Comparison of ENCODE assay signal across 9 cellular contexts in the genomic region with DNA sequence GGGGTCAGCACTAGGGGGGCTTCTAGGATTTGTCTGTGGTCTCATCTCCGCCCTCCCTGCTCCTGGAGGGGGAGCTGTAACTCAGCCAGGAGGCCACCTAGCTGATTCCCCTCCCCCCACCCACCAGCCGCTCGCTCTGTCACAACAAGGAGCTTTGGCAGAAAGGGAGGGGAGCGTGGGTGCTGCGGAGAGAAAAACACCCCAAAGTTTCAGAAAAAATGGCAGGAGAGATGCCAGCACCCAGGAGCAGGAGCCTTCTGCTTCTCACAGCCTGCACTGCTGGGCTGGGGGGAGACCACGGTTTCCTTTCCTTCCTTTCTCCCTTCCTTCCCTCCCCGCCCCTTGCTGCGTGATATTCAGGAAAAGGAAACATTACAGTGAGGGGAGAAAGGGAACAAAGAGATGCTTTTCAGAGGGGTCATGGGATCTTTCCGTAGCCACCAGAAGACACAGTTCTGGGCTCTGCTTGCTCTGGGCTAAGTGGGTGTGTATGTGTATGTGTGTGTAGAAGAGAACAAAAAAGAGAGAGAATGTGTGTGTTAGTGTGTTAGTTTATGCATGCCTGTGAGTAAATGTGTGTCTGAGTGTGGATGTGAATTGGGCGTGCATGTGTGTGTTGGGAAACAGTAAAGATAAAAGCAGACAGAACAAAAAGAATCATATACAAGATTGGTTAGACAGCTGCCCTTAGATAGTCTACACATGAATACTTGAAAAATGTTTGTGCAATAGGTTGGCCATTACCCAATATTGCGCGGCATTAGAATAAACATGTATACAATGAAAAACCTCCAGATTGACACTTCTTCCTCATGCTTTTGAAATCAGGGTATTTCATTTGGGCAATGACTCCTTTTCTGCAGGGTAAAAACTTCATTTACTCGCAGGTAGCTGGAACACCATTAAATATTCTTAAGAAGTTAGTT. TPM values are rescaled to one million over a fixed set of nuclear protein-coding genes. Genes with fewer than 3 reads are reported as not detected.
A peak's percentile ranks its signal among the peaks of the same experiment; 100 is the strongest.
DNase-seq lines count a peak whose midpoint lies in the region; ATAC-seq, FAIRE-seq and TF ChIP-seq lines count a peak whose summit lies in the region.
"Had no signal": no experiment of that assay in that cellular context is flagged by ENCODE, and none has a peak within 500 bp of the region (broad histone marks: within the 10 kb centered on the region; RNA-seq: fewer than 3 reads in every experiment).

No MANE protein-coding gene starts in this region.

- no peaks in the 10 kb centered on the region for H3K79me2 ChIP-seq in HepG2 (ENCODE audit: insufficient read depth, low read length)

- no peaks in the 10 kb centered on the region for H3K9me3 Mint-ChIP-seq in activated T-cell treated with anti-CD3 and anti-CD28 coated beads, Interleukin-2, amount 50 U/mL, for 4 hours
- H3K9me3 Mint-ChIP-seq in chondrocyte (ENCODE audit: low read depth), result no peaks in the 10 kb centered on the region
- H3K9me3 Mint-ChIP-seq in CD4-positive, alpha-beta memory T cell, result no peaks in the 10 kb centered on the region
- H3K9me3 Mint-ChIP-seq: activated B cell treated with CpG ODN at 0.5 μM for 24 hours had no signal

- no peaks in the 10 kb centered on the region for H3K36me3 Mint-ChIP-seq in activated T-cell treated with anti-CD3 and anti-CD28 coated beads, Interleukin-2, amount 50 U/mL, for 4 hours (ENCODE audit: insufficient read depth)
- no peaks in the 10 kb centered on the region for H3K36me3 Mint-ChIP-seq in chondrocyte (ENCODE audit: low read depth)
- H3K36me3 Mint-ChIP-seq in CD4-positive, alpha-beta memory T cell, result no peaks in the 10 kb centered on the region

- intact Hi-C loops in HepG2 (cut with micrococcal nuclease; ENCODE audit: unreplicated experiment), result no loop called here
- intact Hi-C loops in CD4-positive, alpha-beta memory T cell (cut with micrococcal nuclease), result no loop called here

- 4% methylated on average over 13 of the region's 13 CpGs for WGBS in HepG2 (ENCODE audit: low lambda C conversion rate)
- 16 to 17% methylated on average over 11 to 13 of the region's 13 CpGs for whole genome bisulfite sequencing in upper lobe of left lung, 2 donors

- BruUV-seq in HepG2 (replicated peaks; lab: Mats Ljungman, UMichigan), result no TSS peak

- no peak overlapping the region for H2AFZ ChIP-seq in HepG2 (ENCODE audit: low read length)

- H3K36me3 ChIP-seq in HepG2 (replicated peaks in 1 of 2; ENCODE audit: control insufficient read depth in 1 of 2, insufficient read depth in 2 of 2, low read length in 2 of 2) (no peaks in the 10 kb centered on the region), upper lobe of left lung (no peaks in the 10 kb centered on the region)
- H3K36me3 ChIP-seq in CD4-positive, alpha-beta memory T cell (ENCODE audit: insufficient read depth, low read length), result no peaks in the 10 kb centered on the region

- peak; percentile 26 for TF ChIP-seq CTCF in chondrocyte (IDR thresholded peaks at IDR 0.05)
- peak; percentile 52 for TF ChIP-seq CTCF in HepG2 (CRISPR knock-in tag; IDR thresholded peaks at IDR 0.05)
- TF ChIP-seq CTCF in upper lobe of left lung (IDR thresholded peaks at IDR 0.05), result no peak

- H3K27me3 Mint-ChIP-seq in activated T-cell treated with anti-CD3 and anti-CD28 coated beads, Interleukin-2, amount 50 U/mL, for 4 hours (ENCODE audit: low read depth), result peaks cover 39% of the 10 kb centered on the region
- H3K27me3 Mint-ChIP-seq in chondrocyte (ENCODE audit: low read depth), result peaks cover 4% of the 10 kb centered on the region
- peaks cover 27 to 34% of the 10 kb centered on the region in 2 donors for H3K27me3 Mint-ChIP-seq in CD4-positive, alpha-beta memory T cell

- in situ Hi-C loops in HepG2 (cut with HindIII; ENCODE audit: extremely low pct_ligation_motif_present, low pct_unique_long_range_greater_than_20kb), result no loop called here

- peak overlapping the region; percentile 89 for H3K4me2 ChIP-seq in HepG2 (ENCODE audit: low read depth, low read length)

- no peak overlapping the region for H3K27ac ChIP-seq in HepG2 (ENCODE audit: extremely low read length, insufficient read depth, low read length)
- peak overlapping the region in 3 of 4 donors; percentile 5 to 64 (median 44) for H3K27ac ChIP-seq in upper lobe of left lung
- H3K27ac ChIP-seq in CD4-positive, alpha-beta memory T cell (ENCODE audit: low read depth, low read length), result no peak overlapping the region

- H3K9me3 ChIP-seq in HepG2 (ENCODE audit: low read length) (no peaks in the 10 kb centered on the region), upper lobe of left lung (no peaks in the 10 kb centered on the region)
- H3K9me3 ChIP-seq in CD4-positive, alpha-beta memory T cell (ENCODE audit: control insufficient read depth in 1 of 2, low read length in 2 of 2), result no peaks in the 10 kb centered on the region

- H3K4me3 ChIP-seq in HepG2 (replicated peaks in 1 of 3; ENCODE audit: insufficient read depth in 1 of 3, low read depth in 2 of 3, low read length in 3 of 3) (peak overlapping the region; percentile 28 to 70 (median 48); a peak in 5 of 6 replicates), upper lobe of left lung (peak overlapping the region; percentile 14 to 38 (median 30))
- no peak overlapping the region for H3K4me3 ChIP-seq in CD4-positive, alpha-beta memory T cell (ENCODE audit: low read length in 2 of 2)

- FAIRE-seq in HepG2 (lab: Jason Lieb, UNC), result no peak

- H3K27ac Mint-ChIP-seq in chondrocyte (ENCODE audit: unreplicated experiment), result no peak overlapping the region
- no peak overlapping the region for H3K27ac Mint-ChIP-seq in CD4-positive, alpha-beta memory T cell
- H3K27ac Mint-ChIP-seq: activated B cell treated with CpG ODN at 0.5 μM for 24 hours had no signal

- TF ChIP-seq RAD21 in HepG2 (CRISPR knock-in tag; IDR thresholded peaks at IDR 0.05), result no peak

- peaks cover 1 to 19% of the 10 kb centered on the region in 2 experiments; a peak in 2 of 5 replicates for H3K27me3 ChIP-seq in HepG2 (ENCODE audit: control insufficient read depth in 1 of 2, insufficient read depth in 2 of 2, low read length in 2 of 2)
- H3K27me3 ChIP-seq in upper lobe of left lung, result no peaks in the 10 kb centered on the region
- no peaks in the 10 kb centered on the region for H3K27me3 ChIP-seq in CD4-positive, alpha-beta memory T cell (ENCODE audit: insufficient read depth, low read length)

- POLR2A ChIA-PET in HepG2 (lab: Yijun Ruan, JAX), result interaction anchor here (0.6 to 1.6 kb wide), 2 partner anchors 36 to 1716 kb away, joined by 3 to 6 read pairs; a partner anchor contains a TSS
- POLR2A ChIA-PET in CD4-positive, alpha-beta memory T cell (lab: Charles Lee; ENCODE audit: partially characterized antibody), result no interaction called here

- H3K4me3 Mint-ChIP-seq in activated T-cell treated with anti-CD3 and anti-CD28 coated beads, Interleukin-2, amount 50 U/mL, for 4 hours, result no peak overlapping the region
- peak overlapping the region; percentile 31 for H3K4me3 Mint-ChIP-seq in chondrocyte (ENCODE audit: unreplicated experiment)
- peak overlapping the region in 3 of 8 donors; percentile 33 to 58 (median 40) for H3K4me3 Mint-ChIP-seq in CD4-positive, alpha-beta memory T cell
- H3K4me3 Mint-ChIP-seq: activated B cell treated with CpG ODN at 0.5 μM for 24 hours had no signal

- no peak for TF ChIP-seq POLR2A in HepG2 (IDR thresholded peaks at IDR 0.05; ENCODE audit: insufficient read depth in 1 of 2, low read depth in 2 of 2, low read length in 2 of 2)
- no peak for TF ChIP-seq POLR2A in upper lobe of left lung (IDR thresholded peaks at IDR 0.05)

- H3K4me1 Mint-ChIP-seq in activated T-cell treated with anti-CD3 and anti-CD28 coated beads, Interleukin-2, amount 50 U/mL, for 4 hours (ENCODE audit: low read depth), result peaks cover 11% of the 10 kb centered on the region
- H3K4me1 Mint-ChIP-seq in chondrocyte (ENCODE audit: low read depth), result peaks cover 28% of the 10 kb centered on the region
- H3K4me1 Mint-ChIP-seq in CD4-positive, alpha-beta memory T cell, result peaks cover 6 to 14% (median 9%) of the 10 kb centered on the region in 4 donors

- H4K20me1 ChIP-seq in HepG2 (ENCODE audit: insufficient read depth, low read length), result no peaks in the 10 kb centered on the region

- H3K4me1 ChIP-seq in HepG2 (ENCODE audit: insufficient read depth, low read length), result peaks cover 25% of the 10 kb centered on the region
- H3K4me1 ChIP-seq in upper lobe of left lung, result peaks cover 15 to 28% (median 22%) of the 10 kb centered on the region in 4 donors
- H3K4me1 ChIP-seq in CD4-positive, alpha-beta memory T cell (ENCODE audit: insufficient read depth, low read length), result peaks cover 10% of the 10 kb centered on the region

- DNase-seq in activated T-cell treated with anti-CD3 and anti-CD28 coated beads, Interleukin-2, amount 50 U/mL, for 4 hours, result no peak
- no peak for DNase-seq in activated T-cell treated with anti-CD3 and anti-CD28 coated beads, Interleukin-2, amount 50 U/mL, for 48 hours
- no peak for DNase-seq in chondrocyte (ENCODE audit: low spot score)
- no peak for DNase-seq in HepG2 (ENCODE audit: low spot score)
- DNase-seq in upper lobe of left lung, result no peak
- DNase-seq in T1000 (lab: John Stamatoyannopoulos, UW), result no peak
- no peak for DNase-seq in CD4-positive, alpha-beta memory T cell
- DNase-seq: activated B cell treated with CpG ODN at 0.5 μM for 24 hours had no signal

- CTCF ChIA-PET in HepG2 (lab: Yijun Ruan, JAX; ENCODE audit: low intra/inter-chr PET ratio, low total read pairs), result no interaction called here
- CTCF ChIA-PET in CD4-positive, alpha-beta memory T cell (lab: Charles Lee; ENCODE audit: partially characterized antibody), result no interaction called here

- peak overlapping the region; percentile 32; the same call in 1 of the 2 replicates for H3K9ac ChIP-seq in HepG2 (ENCODE audit: insufficient read depth, low read depth, low read length)

- TF ChIP-seq EP300 in HepG2 (IDR thresholded peaks at IDR 0.05; ENCODE audit: low read depth in 2 of 2, low read length in 2 of 2), result no peak
- TF ChIP-seq EP300 in HepG2 (CRISPR knock-in tag; IDR thresholded peaks at IDR 0.05; ENCODE audit: borderline replicate concordance), result no peak
- TF ChIP-seq EP300 in upper lobe of left lung (IDR thresholded peaks at IDR 0.05), result no peak

- ATAC-seq in activated T-cell treated with anti-CD3 and anti-CD28 coated beads, Interleukin-2, amount 50 U/mL, for 4 hours, result peak; percentile 30 to 48
- peak; percentile 58 for ATAC-seq in HepG2
- ATAC-seq in upper lobe of left lung (ENCODE audit: low FRiP score in 2 of 2), result peak in 1 of 2 donors; percentile 28
- no peak for ATAC-seq in GM18517 (IDR thresholded peaks at IDR 0.05; ENCODE audit: unreplicated experiment)

RNA-seq across cellular contexts. Expression of a gene that starts 36.4 kb away (rescaled TPM):
- total RNA-seq in activated T-cell treated with anti-CD3 and anti-CD28 coated beads, Interleukin-2, amount 50 U/mL, for 4 hours, result 100 to 1,000 TPM; 701 to 707 (median 707) TPM
- total RNA-seq in chondrocyte (164 to 241 TPM (median 237 TPM) in 3 replicates), HepG2 (2016; rRNA removed; fragmentation: Illumina TruSeq; extraction: Trizol) (478 and 735 TPM in 2 replicates), upper lobe of left lung (100 to 1,000 TPM in 4 of 6 donors, 10 to 100 TPM in 2; 66.5 to 195 (median 139) TPM)
- 60.7 and 67.1 TPM in 2 replicates for total RNA-seq in HepG2 (2016; cell fraction: cytosol; rRNA removed; fragmentation: Illumina TruSeq; extraction: Trizol; ENCODE audit: low read depth)
- 492 and 742 TPM in 2 replicates for total RNA-seq in HepG2 (2016; cell fraction: insoluble cytoplasmic fraction; rRNA removed; fragmentation: Illumina TruSeq; extraction: Trizol)
- 128 and 136 TPM in 2 replicates for total RNA-seq in HepG2 (2016; cell fraction: membrane; rRNA removed; fragmentation: Illumina TruSeq; extraction: Trizol)
- 233 and 239 TPM in 2 replicates for total RNA-seq in HepG2 (2016; cell fraction: nucleus; rRNA removed; fragmentation: Illumina TruSeq; extraction: Trizol)
- 165 and 187 TPM in 2 replicates for polyA plus RNA-seq in HepG2 (2011; rRNA removed)
- polyA plus RNA-seq in HepG2 (2011; cell fraction: cytosol; rRNA removed), result 153 and 171 TPM in 2 replicates
- polyA plus RNA-seq in HepG2 (2011; cell fraction: nucleus; rRNA removed), result 105 and 119 TPM in 2 replicates
- 281 and 405 TPM in 2 replicates for polyA plus RNA-seq in HepG2 (2012)
- polyA plus RNA-seq in HepG2 (2016; cell fraction: cytosol; fragmentation: Illumina TruSeq; extraction: Trizol; ENCODE audit: low read depth), result 26.8 and 33.1 TPM in 2 replicates
- polyA plus RNA-seq in HepG2 (2016; cell fraction: insoluble cytoplasmic fraction; fragmentation: Illumina TruSeq; extraction: Trizol; ENCODE audit: low read depth), result 585 and 612 TPM in 2 replicates
- 74.1 and 78.6 TPM in 2 replicates for polyA plus RNA-seq in HepG2 (2016; cell fraction: membrane; fragmentation: Illumina TruSeq; extraction: Trizol; ENCODE audit: low read depth)
- 287 and 304 TPM in 2 replicates for polyA plus RNA-seq in HepG2 (2016; cell fraction: nucleus; fragmentation: Illumina TruSeq; extraction: Trizol; ENCODE audit: insufficient read depth, low read depth)
- 402 and 449 TPM in 2 replicates for polyA minus RNA-seq in HepG2 (2011; rRNA and poly(A)+ RNA removed; ENCODE audit: low replicate concordance)
- polyA minus RNA-seq in HepG2 (2011; cell fraction: cytosol; rRNA and poly(A)+ RNA removed), result 171 and 204 TPM in 2 replicates
- 196 and 222 TPM in 2 replicates for polyA minus RNA-seq in HepG2 (2011; cell fraction: nucleus; rRNA and poly(A)+ RNA removed)
- 100 to 1,000 TPM; 144 to 171 TPM for total RNA-seq in CD4-positive, alpha-beta memory T cell
- 100 to 1,000 TPM; 144 to 163 TPM for polyA plus RNA-seq in CD4-positive, alpha-beta memory T cell

Comparison
In these comparisons a context has a peak if more than half of its experiments do, and no peak if none do; other contexts are left out.
1. CTCF ChIP-seq: peak in chondrocyte (single experiment) and HepG2 (single experiment); none in upper lobe of left lung (0 of 6).
2. H3K27ac ChIP-seq: peak in upper lobe of left lung (3 of 4); none in HepG2 (single experiment) and CD4-positive, alpha-beta memory T cell (single experiment).
3. H3K4me3 ChIP-seq: peak in HepG2 (3 of 3) and upper lobe of left lung (4 of 4); none in CD4-positive, alpha-beta memory T cell (0 of 2).